ENCODE assay signal across 1 cellular context in genomic region chr2:240988146-240988545, GRCh38.
TF ChIP-seq lines count a peak whose summit lies in the region.

No MANE protein-coding gene starts in this region.

TF ChIP-seq in GM23338, 12 proteins besides CTCF, POLR2A, EP300 and RAD21:
- TF ChIP-seq ETS1 (IDR thresholded peaks at IDR 0.05): no peak
TF ChIP-seq in GM23338: peak in this region for 0.
